ENCODE assay signal across 35 cellular contexts in the genomic region with DNA sequence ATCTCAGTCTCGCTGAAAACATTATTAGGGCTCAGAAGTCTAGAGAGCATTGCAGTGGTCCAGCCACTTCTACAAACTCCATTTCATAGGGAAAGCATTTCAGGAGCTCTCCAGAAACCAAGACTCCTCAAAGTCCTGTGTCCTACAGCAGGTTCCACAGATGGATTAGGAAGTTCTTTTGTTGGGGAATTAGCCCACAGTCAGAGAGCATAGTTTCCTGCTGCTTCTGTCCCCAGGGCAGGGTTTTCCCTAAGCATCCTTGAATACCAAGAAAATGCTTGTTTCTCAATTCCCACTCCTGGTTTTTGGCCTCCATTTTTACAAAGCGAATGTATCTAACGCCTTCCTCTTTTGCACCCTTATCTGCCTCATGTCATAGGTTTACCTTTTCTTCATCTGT.
"Had no signal": no experiment of that assay in that cellular context is flagged by ENCODE, and none has a peak within 500 bp of the region (broad histone marks: within the 10 kb centered on the region; RNA-seq: fewer than 3 reads in every experiment).

No MANE protein-coding gene starts in this region.

- H3K4me3 Mint-ChIP-seq: activated B cell treated with CpG ODN at 0.5 μM for 24 hours; activated CD4-positive, alpha-beta memory T cell treated with anti-CD3 and anti-CD28 coated beads, Interleukin-2, amount 10 ng/mL, durations not matched to agents 7 days and 5 days; activated CD4-positive, alpha-beta T cell treated with anti-CD3 and anti-CD28 coated beads, Interleukin-2, amount 10 ng/mL, durations not matched to agents 7 days and 5 days; activated CD8-positive, alpha-beta T cell treated with anti-CD3 and anti-CD28 coated beads, Interleukin-2, amount 10 ng/mL, durations not matched to agents 7 days and 5 days; activated naive CD4-positive, alpha-beta T cell treated with anti-CD3 and anti-CD28 coated beads for 36 hours; activated naive CD8-positive, alpha-beta T cell treated with anti-CD3 and anti-CD28 coated beads for 36 hours; activated T-cell treated with anti-CD3 and anti-CD28 coated beads, Interleukin-2, amount 50 U/mL, for 4 hours; activated T-cell treated with anti-CD3 and anti-CD28 coated beads, Interleukin-2, amount 50 U/mL, for 72 hours; activated T-helper 1 cell treated with anti-CD3 and anti-CD28 coated beads, Interleukin-12 subunit alpha, Interleukin-12 subunit beta, Interleukin-2, Interleukin-4 antibody, amounts not matched to agents 30 ng/mL and 10 ng/mL and 1 ng/mL, durations not matched to agents 14 hours and 24 hours and 36 hours; activated T-helper 17 cell treated with anti-CD3 and anti-CD28 coated beads, Interleukin-2, amount 50 U/mL, for 72 hours; T-helper 1 cell treated with Interleukin-12 subunit alpha and Interleukin-12 subunit beta and Interleukin-4 antibody, amounts not matched to agents 30 μg/mL and 1 μg/mL, for 36 hours; T-helper 2 cell treated with Interferon-gamma antibody and Interleukin-4, amounts not matched to agents 5 μg/mL and 100 μg/mL, for 36 hours had no signal

- H3K4me1 Mint-ChIP-seq: activated B cell treated with CpG ODN at 0.5 μM for 24 hours; activated CD4-positive, alpha-beta memory T cell treated with anti-CD3 and anti-CD28 coated beads, Interleukin-2, amount 10 ng/mL, durations not matched to agents 7 days and 5 days; activated CD4-positive, alpha-beta T cell treated with anti-CD3 and anti-CD28 coated beads, Interleukin-2, amount 10 ng/mL, durations not matched to agents 7 days and 5 days; activated naive CD8-positive, alpha-beta T cell treated with anti-CD3 and anti-CD28 coated beads for 36 hours; activated T-helper 17 cell treated with anti-CD3 and anti-CD28 coated beads, Interleukin-2, amount 50 U/mL, for 72 hours had no signal

- H3K27me3 Mint-ChIP-seq: activated CD4-positive, alpha-beta memory T cell treated with anti-CD3 and anti-CD28 coated beads, Interleukin-2, amount 10 ng/mL, durations not matched to agents 7 days and 5 days had no signal

- H3K9me3 Mint-ChIP-seq: activated B cell treated with CpG ODN at 0.5 μM for 24 hours; activated CD4-positive, alpha-beta memory T cell treated with anti-CD3 and anti-CD28 coated beads, Interleukin-2, amount 10 ng/mL, durations not matched to agents 7 days and 5 days; activated CD4-positive, alpha-beta T cell treated with anti-CD3 and anti-CD28 coated beads, Interleukin-2, amount 10 ng/mL, durations not matched to agents 7 days and 5 days; activated naive CD4-positive, alpha-beta T cell treated with anti-CD3 and anti-CD28 coated beads for 36 hours; activated naive CD4-positive, alpha-beta T cell treated with anti-CD3 and anti-CD28 coated beads, Interleukin-2, amount 50 U/mL, for 72 hours; activated naive CD8-positive, alpha-beta T cell treated with anti-CD3 and anti-CD28 coated beads for 36 hours; activated T-cell treated with anti-CD3 and anti-CD28 coated beads, Interleukin-2, amount 50 U/mL, for 4 hours; activated T-cell treated with anti-CD3 and anti-CD28 coated beads, Interleukin-2, amount 50 U/mL, for 72 hours; activated T-helper 1 cell treated with anti-CD3 and anti-CD28 coated beads, Interleukin-12 subunit alpha, Interleukin-12 subunit beta, Interleukin-2, Interleukin-4 antibody, amounts not matched to agents 30 ng/mL and 10 ng/mL and 1 ng/mL, durations not matched to agents 14 hours and 24 hours and 36 hours; activated T-helper 17 cell treated with anti-CD3 and anti-CD28 coated beads, Interleukin-2, amount 50 U/mL, for 72 hours; T-helper 1 cell treated with Interleukin-12 subunit alpha and Interleukin-12 subunit beta and Interleukin-4 antibody, amounts not matched to agents 30 μg/mL and 1 μg/mL, for 36 hours; T-helper 2 cell treated with Interferon-gamma antibody and Interleukin-4, amounts not matched to agents 5 μg/mL and 100 μg/mL, for 36 hours had no signal

- H3K4me1 ChIP-seq: adrenal gland, body of pancreas, breast epithelium had no signal

- H3K27me3 ChIP-seq: adrenal gland, body of pancreas, brain microvascular endothelial cell, breast epithelium had no signal

- H3K36me3 Mint-ChIP-seq: activated naive CD4-positive, alpha-beta T cell treated with anti-CD3 and anti-CD28 coated beads, Interleukin-2, amount 50 U/mL, for 72 hours; activated naive CD8-positive, alpha-beta T cell treated with anti-CD3 and anti-CD28 coated beads for 36 hours had no signal

- ATAC-seq: activated CD8-positive, alpha-beta T cell treated with anti-CD3 and anti-CD28 coated beads, Interleukin-2, amount 10 ng/mL, durations not matched to agents 7 days and 5 days; activated naive CD4-positive, alpha-beta T cell treated with anti-CD3 and anti-CD28 coated beads, Interleukin-2, amount 50 U/mL, for 72 hours; activated T-cell treated with anti-CD3 and anti-CD28 coated beads, Interleukin-2, amount 50 U/mL, for 4 hours; activated T-cell treated with anti-CD3 and anti-CD28 coated beads, Interleukin-2, amount 50 U/mL, for 72 hours; activated T-helper 17 cell treated with anti-CD3 and anti-CD28 coated beads, Interleukin-2, amount 50 U/mL, for 72 hours; body of pancreas had no signal

- H3K36me3 ChIP-seq: adrenal gland, brain microvascular endothelial cell, breast epithelium had no signal

- H3K9me3 ChIP-seq: adrenal gland, body of pancreas, breast epithelium had no signal

- H3K27ac ChIP-seq: adrenal gland, body of pancreas, brain microvascular endothelial cell, breast epithelium, VCaP had no signal

- H3K27ac Mint-ChIP-seq: activated B cell treated with CpG ODN at 0.5 μM for 24 hours; activated CD4-positive, alpha-beta memory T cell treated with anti-CD3 and anti-CD28 coated beads, Interleukin-2, amount 10 ng/mL, durations not matched to agents 7 days and 5 days; activated CD4-positive, alpha-beta T cell treated with anti-CD3 and anti-CD28 coated beads, Interleukin-2, amount 10 ng/mL, durations not matched to agents 7 days and 5 days; activated CD8-positive, alpha-beta T cell treated with anti-CD3 and anti-CD28 coated beads, Interleukin-2, amount 10 ng/mL, durations not matched to agents 7 days and 5 days; activated naive CD4-positive, alpha-beta T cell treated with anti-CD3 and anti-CD28 coated beads for 36 hours; activated naive CD4-positive, alpha-beta T cell treated with anti-CD3 and anti-CD28 coated beads, Interleukin-2, amount 50 U/mL, for 72 hours; activated naive CD8-positive, alpha-beta T cell treated with anti-CD3 and anti-CD28 coated beads for 36 hours; activated T-cell treated with anti-CD3 and anti-CD28 coated beads, Interleukin-2, amount 50 U/mL, for 72 hours; activated T-helper 1 cell treated with anti-CD3 and anti-CD28 coated beads, Interleukin-12 subunit alpha, Interleukin-12 subunit beta, Interleukin-2, Interleukin-4 antibody, amounts not matched to agents 30 ng/mL and 10 ng/mL and 1 ng/mL, durations not matched to agents 14 hours and 24 hours and 36 hours; activated T-helper 17 cell treated with anti-CD3 and anti-CD28 coated beads, Interleukin-2, amount 50 U/mL, for 72 hours; T-helper 1 cell treated with Interleukin-12 subunit alpha and Interleukin-12 subunit beta and Interleukin-4 antibody, amounts not matched to agents 30 μg/mL and 1 μg/mL, for 36 hours; T-helper 2 cell treated with Interferon-gamma antibody and Interleukin-4, amounts not matched to agents 5 μg/mL and 100 μg/mL, for 36 hours had no signal

- H3K4me3 ChIP-seq: adrenal gland, body of pancreas, breast epithelium had no signal

- DNase-seq: activated B cell treated with CpG ODN at 0.5 μM for 24 hours; activated CD4-positive, alpha-beta memory T cell treated with anti-CD3 and anti-CD28 coated beads, Interleukin-2, amount 10 ng/mL, durations not matched to agents 7 days and 5 days; activated CD4-positive, alpha-beta T cell treated with anti-CD3 and anti-CD28 coated beads for 48 hours; activated CD4-positive, alpha-beta T cell treated with anti-CD3 and anti-CD28 coated beads, Interleukin-2, amount 10 ng/mL, durations not matched to agents 7 days and 5 days; activated CD4-positive, alpha-beta T cell treated with anti-CD3 and anti-CD28 coated beads, Interleukin-2, amount 50 U/mL, for 48 hours; activated CD4-positive, CD25-positive, alpha-beta regulatory T cell treated with anti-CD3 and anti-CD28 coated beads, Interleukin-2, amount 50 U/mL, for 72 hours; activated CD8-positive, alpha-beta memory T cell treated with anti-CD3 and anti-CD28 coated beads for 24 hours; activated CD8-positive, alpha-beta memory T cell treated with anti-CD3 and anti-CD28 coated beads, Interleukin-2, amount 50 U/mL, for 4 hours; activated CD8-positive, alpha-beta T cell treated with anti-CD3 and anti-CD28 coated beads, Interleukin-2, amount 10 ng/mL, durations not matched to agents 7 days and 5 days; activated effector memory CD4-positive, alpha-beta T cell treated with anti-CD3 and anti-CD28 coated beads, Interleukin-2, amount 50 U/mL, for 16 hours; activated gamma-delta T cell treated with Interleukin-2 at 50 U/mL for 16 hours; activated naive CD4-positive, alpha-beta T cell; activated naive CD4-positive, alpha-beta T cell treated with anti-CD3 and anti-CD28 coated beads for 36 hours; activated naive CD4-positive, alpha-beta T cell treated with anti-CD3 and anti-CD28 coated beads, Interleukin-2, amount 50 U/mL, for 16 hours; activated naive CD8-positive, alpha-beta T cell treated with anti-CD3 and anti-CD28 coated beads for 36 hours; activated T-cell treated with anti-CD3 and anti-CD28 coated beads for 4 hours; activated T-cell treated with anti-CD3 and anti-CD28 coated beads, Interleukin-2, amount 50 U/mL, for 1 hour; activated T-cell treated with anti-CD3 and anti-CD28 coated beads, Interleukin-2, amount 50 U/mL, for 4 hours; activated T-cell treated with anti-CD3 and anti-CD28 coated beads, Interleukin-2, amount 50 U/mL, for 72 hours; adrenal gland; amniotic stem cell; aorta; body of pancreas; brain microvascular endothelial cell; central memory CD4-positive, alpha-beta T cell; T-helper 1 cell; T-helper 2 cell; T-helper 9 cell had no signal
